In the genomic region with DNA sequence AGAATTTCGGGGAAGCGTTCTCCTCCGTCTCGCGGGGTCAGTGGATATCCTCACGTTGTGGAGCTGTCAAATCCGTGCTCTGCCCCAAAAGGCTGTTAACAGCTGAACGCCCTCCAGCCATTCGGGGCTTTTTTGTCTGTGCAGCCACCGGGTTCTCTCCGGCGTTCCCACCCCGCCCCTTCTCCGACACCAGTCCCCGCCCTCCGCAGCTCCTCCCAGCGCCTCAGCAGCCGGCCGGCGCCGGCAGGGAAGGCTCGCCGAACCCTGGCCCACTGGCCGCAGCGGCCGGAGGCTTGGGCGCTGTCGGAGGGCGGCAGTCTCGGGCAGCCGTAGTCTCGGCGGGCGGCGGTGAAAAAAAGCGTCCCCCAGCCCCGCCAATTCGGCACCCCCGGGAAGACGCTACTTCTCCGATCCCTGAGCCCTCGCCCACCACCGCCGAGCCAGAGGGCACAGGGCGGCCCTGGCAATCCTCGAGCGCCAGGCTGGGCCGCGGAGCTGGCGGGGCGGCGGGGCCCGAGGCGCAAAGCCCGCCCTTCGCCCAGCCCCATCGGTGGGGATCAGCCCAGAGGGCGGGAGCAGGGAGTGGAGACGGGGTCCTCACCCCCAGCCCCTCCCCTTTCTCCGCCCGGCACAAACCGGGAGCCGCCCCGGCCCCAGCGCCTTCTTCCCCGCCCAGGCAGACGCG, we compare ENCODE assay signal across 1 cellular context.
TF ChIP-seq lines count a peak whose summit lies in the region.

A gene (minus strand): TSS at position 496 of the 685 bp plus-strand sequence. CDS start 773 bp downstream, outside the sequence.

TF ChIP-seq in HepG2, 621 proteins besides CTCF, POLR2A, EP300 and RAD21 (continued from another document and continues in another):
- TF ChIP-seq, protein P1, sequence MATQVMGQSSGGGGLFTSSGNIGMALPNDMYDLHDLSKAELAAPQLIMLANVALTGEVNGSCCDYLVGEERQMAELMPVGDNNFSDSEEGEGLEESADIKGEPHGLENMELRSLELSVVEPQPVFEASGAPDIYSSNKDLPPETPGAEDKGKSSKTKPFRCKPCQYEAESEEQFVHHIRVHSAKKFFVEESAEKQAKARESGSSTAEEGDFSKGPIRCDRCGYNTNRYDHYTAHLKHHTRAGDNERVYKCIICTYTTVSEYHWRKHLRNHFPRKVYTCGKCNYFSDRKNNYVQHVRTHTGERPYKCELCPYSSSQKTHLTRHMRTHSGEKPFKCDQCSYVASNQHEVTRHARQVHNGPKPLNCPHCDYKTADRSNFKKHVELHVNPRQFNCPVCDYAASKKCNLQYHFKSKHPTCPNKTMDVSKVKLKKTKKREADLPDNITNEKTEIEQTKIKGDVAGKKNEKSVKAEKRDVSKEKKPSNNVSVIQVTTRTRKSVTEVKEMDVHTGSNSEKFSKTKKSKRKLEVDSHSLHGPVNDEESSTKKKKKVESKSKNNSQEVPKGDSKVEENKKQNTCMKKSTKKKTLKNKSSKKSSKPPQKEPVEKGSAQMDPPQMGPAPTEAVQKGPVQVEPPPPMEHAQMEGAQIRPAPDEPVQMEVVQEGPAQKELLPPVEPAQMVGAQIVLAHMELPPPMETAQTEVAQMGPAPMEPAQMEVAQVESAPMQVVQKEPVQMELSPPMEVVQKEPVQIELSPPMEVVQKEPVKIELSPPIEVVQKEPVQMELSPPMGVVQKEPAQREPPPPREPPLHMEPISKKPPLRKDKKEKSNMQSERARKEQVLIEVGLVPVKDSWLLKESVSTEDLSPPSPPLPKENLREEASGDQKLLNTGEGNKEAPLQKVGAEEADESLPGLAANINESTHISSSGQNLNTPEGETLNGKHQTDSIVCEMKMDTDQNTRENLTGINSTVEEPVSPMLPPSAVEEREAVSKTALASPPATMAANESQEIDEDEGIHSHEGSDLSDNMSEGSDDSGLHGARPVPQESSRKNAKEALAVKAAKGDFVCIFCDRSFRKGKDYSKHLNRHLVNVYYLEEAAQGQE (IDR thresholded peaks at IDR 0.05; ENCODE audit: borderline replicate concordance in 1 of 2, low read depth in 1 of 2, low read length in 2 of 2) = no peak
- TF ChIP-seq, protein P2, sequence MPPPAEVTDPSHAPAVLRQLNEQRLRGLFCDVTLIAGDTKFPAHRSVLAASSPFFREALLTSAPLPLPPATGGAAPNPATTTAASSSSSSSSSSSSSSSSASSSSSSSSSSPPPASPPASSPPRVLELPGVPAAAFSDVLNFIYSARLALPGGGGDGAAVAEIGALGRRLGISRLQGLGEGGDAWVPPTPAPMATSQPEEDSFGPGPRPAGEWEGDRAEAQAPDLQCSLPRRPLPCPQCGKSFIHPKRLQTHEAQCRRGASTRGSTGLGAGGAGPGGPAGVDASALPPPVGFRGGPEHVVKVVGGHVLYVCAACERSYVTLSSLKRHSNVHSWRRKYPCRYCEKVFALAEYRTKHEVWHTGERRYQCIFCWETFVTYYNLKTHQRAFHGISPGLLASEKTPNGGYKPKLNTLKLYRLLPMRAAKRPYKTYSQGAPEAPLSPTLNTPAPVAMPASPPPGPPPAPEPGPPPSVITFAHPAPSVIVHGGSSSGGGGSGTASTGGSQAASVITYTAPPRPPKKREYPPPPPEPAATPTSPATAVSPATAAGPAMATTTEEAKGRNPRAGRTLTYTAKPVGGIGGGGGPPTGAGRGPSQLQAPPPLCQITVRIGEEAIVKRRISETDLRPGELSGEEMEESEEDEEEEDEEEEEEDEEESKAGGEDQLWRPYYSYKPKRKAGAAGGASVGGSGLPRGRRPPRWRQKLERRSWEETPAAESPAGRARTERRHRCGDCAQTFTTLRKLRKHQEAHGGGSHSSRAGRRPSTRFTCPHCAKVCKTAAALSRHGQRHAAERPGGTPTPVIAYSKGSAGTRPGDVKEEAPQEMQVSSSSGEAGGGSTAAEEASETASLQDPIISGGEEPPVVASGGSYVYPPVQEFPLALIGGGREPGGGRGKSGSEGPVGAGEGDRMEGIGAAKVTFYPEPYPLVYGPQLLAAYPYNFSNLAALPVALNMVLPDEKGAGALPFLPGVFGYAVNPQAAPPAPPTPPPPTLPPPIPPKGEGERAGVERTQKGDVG (CRISPR knock-in tag; IDR thresholded peaks at IDR 0.05; ENCODE audit: borderline replicate concordance) = no peak
- no peak for TF ChIP-seq ZNF20 (CRISPR knock-in tag; IDR thresholded peaks at IDR 0.05)
- TF ChIP-seq NCOA5 (CRISPR knock-in tag; IDR thresholded peaks at IDR 0.05) = no peak
- no peak for TF ChIP-seq ZNF24 (IDR thresholded peaks at IDR 0.05)
- TF ChIP-seq KLF6 (CRISPR knock-in tag; IDR thresholded peaks at IDR 0.05) = no peak
- TF ChIP-seq, protein P3, sequence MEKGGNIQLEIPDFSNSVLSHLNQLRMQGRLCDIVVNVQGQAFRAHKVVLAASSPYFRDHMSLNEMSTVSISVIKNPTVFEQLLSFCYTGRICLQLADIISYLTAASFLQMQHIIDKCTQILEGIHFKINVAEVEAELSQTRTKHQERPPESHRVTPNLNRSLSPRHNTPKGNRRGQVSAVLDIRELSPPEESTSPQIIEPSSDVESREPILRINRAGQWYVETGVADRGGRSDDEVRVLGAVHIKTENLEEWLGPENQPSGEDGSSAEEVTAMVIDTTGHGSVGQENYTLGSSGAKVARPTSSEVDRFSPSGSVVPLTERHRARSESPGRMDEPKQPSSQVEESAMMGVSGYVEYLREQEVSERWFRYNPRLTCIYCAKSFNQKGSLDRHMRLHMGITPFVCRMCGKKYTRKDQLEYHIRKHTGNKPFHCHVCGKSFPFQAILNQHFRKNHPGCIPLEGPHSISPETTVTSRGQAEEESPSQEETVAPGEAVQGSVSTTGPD (CRISPR knock-in tag; IDR thresholded peaks at IDR 0.05) = no peak
- TF ChIP-seq, protein P4, sequence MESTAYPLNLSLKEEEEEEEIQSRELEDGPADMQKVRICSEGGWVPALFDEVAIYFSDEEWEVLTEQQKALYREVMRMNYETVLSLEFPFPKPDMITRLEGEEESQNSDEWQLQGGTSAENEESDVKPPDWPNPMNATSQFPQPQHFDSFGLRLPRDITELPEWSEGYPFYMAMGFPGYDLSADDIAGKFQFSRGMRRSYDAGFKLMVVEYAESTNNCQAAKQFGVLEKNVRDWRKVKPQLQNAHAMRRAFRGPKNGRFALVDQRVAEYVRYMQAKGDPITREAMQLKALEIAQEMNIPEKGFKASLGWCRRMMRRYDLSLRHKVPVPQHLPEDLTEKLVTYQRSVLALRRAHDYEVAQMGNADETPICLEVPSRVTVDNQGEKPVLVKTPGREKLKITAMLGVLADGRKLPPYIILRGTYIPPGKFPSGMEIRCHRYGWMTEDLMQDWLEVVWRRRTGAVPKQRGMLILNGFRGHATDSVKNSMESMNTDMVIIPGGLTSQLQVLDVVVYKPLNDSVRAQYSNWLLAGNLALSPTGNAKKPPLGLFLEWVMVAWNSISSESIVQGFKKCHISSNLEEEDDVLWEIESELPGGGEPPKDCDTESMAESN (CRISPR knock-in tag; conservative IDR thresholded peaks at IDR 0.05) = 0 out of 2 replicates have a peak, but pooled peaks have one; percentile 37
- TF ChIP-seq POGZ (CRISPR knock-in tag; IDR thresholded peaks at IDR 0.05) = no peak; the same call in 1 of the 2 replicates
- no peak for TF ChIP-seq MATR3 (CRISPR knock-in tag; IDR thresholded peaks at IDR 0.05)
- 0 out of 2 replicates have a peak, but pooled peaks have one; percentile 17 for TF ChIP-seq CBFB (CRISPR knock-in tag; IDR thresholded peaks at IDR 0.05)
- TF ChIP-seq FOSL2 (CRISPR knock-in tag; IDR thresholded peaks at IDR 0.05) = no peak
- TF ChIP-seq, protein P5, sequence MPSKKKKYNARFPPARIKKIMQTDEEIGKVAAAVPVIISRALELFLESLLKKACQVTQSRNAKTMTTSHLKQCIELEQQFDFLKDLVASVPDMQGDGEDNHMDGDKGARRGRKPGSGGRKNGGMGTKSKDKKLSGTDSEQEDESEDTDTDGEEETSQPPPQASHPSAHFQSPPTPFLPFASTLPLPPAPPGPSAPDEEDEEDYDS (CRISPR knock-in tag; IDR thresholded peaks at IDR 0.05) = peak; percentile 55
- TF ChIP-seq NFATC3 (CRISPR knock-in tag; IDR thresholded peaks at IDR 0.05) = no peak
- no peak for TF ChIP-seq ZNF724P (CRISPR knock-in tag; IDR thresholded peaks at IDR 0.05; ENCODE audit: borderline replicate concordance)
- TF ChIP-seq, protein P6, sequence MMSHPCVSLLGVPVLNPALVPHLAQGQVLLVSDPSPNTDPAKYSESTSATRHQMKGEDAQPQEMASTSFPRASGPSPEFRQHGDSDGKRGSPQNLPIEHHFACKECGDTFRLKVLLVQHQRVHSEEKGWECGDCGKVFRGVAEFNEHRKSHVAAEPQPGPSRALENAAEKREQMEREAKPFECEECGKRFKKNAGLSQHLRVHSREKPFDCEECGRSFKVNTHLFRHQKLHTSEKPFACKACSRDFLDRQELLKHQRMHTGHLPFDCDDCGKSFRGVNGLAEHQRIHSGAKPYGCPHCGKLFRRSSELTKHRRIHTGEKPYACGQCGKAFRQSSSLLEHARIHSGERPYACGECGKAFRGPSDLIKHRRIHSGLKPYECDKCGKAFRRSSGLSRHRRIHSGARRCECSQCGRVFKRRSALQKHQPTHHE (CRISPR knock-in tag; IDR thresholded peaks at IDR 0.05; ENCODE audit: borderline replicate concordance) = peak; percentile 44; the same call in 1 of the 2 replicates
- TF ChIP-seq MYC (CRISPR knock-in tag; IDR thresholded peaks at IDR 0.05; ENCODE audit: borderline replicate concordance) = peak; percentile 74
- TF ChIP-seq ZNF136 (CRISPR knock-in tag; IDR thresholded peaks at IDR 0.05; ENCODE audit: low read depth) = no peak
- TF ChIP-seq ZNF12 (CRISPR knock-in tag; IDR thresholded peaks at IDR 0.05) = peak; percentile 100
- TF ChIP-seq, protein P7, sequence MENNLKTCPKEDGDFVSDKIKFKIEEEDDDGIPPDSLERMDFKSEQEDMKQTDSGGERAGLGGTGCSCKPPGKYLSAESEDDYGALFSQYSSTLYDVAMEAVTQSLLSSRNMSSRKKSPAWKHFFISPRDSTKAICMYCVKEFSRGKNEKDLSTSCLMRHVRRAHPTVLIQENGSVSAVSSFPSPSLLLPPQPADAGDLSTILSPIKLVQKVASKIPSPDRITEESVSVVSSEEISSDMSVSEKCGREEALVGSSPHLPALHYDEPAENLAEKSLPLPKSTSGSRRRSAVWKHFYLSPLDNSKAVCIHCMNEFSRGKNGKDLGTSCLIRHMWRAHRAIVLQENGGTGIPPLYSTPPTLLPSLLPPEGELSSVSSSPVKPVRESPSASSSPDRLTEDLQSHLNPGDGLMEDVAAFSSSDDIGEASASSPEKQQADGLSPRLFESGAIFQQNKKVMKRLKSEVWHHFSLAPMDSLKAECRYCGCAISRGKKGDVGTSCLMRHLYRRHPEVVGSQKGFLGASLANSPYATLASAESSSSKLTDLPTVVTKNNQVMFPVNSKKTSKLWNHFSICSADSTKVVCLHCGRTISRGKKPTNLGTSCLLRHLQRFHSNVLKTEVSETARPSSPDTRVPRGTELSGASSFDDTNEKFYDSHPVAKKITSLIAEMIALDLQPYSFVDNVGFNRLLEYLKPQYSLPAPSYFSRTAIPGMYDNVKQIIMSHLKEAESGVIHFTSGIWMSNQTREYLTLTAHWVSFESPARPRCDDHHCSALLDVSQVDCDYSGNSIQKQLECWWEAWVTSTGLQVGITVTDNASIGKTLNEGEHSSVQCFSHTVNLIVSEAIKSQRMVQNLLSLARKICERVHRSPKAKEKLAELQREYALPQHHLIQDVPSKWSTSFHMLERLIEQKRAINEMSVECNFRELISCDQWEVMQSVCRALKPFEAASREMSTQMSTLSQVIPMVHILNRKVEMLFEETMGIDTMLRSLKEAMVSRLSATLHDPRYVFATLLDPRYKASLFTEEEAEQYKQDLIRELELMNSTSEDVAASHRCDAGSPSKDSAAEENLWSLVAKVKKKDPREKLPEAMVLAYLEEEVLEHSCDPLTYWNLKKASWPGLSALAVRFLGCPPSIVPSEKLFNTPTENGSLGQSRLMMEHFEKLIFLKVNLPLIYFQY (CRISPR knock-in tag; IDR thresholded peaks at IDR 0.05; ENCODE audit: borderline replicate concordance) = peak; percentile 83
- TF ChIP-seq ZNF569 (CRISPR knock-in tag; IDR thresholded peaks at IDR 0.05; ENCODE audit: borderline replicate concordance) = peak; percentile 72; the same call in 1 of the 2 replicates
- no peak for TF ChIP-seq TEAD2 (CRISPR knock-in tag; IDR thresholded peaks at IDR 0.05)
- TF ChIP-seq, protein P8, sequence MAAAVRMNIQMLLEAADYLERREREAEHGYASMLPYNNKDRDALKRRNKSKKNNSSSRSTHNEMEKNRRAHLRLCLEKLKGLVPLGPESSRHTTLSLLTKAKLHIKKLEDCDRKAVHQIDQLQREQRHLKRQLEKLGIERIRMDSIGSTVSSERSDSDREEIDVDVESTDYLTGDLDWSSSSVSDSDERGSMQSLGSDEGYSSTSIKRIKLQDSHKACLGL (CRISPR knock-in tag; IDR thresholded peaks at IDR 0.05) = peak; percentile 37; the same call in 1 of the 2 replicates
- no peak for TF ChIP-seq SIX4 (CRISPR knock-in tag; IDR thresholded peaks at IDR 0.05)
- TF ChIP-seq HIVEP1 (CRISPR knock-in tag; IDR thresholded peaks at IDR 0.05) = no peak
- TF ChIP-seq, protein P9, sequence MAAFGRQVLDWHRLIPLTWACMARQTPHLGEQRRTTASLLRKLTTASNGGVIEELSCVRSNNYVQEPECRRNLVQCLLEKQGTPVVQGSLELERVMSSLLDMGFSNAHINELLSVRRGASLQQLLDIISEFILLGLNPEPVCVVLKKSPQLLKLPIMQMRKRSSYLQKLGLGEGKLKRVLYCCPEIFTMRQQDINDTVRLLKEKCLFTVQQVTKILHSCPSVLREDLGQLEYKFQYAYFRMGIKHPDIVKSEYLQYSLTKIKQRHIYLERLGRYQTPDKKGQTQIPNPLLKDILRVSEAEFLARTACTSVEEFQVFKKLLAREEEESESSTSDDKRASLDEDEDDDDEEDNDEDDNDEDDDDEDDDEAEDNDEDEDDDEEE (CRISPR knock-in tag; IDR thresholded peaks at IDR 0.05) = no peak
- peak; percentile 57; the same call in 1 of the 2 replicates for TF ChIP-seq SAFB2 (CRISPR knock-in tag; IDR thresholded peaks at IDR 0.05; ENCODE audit: borderline replicate concordance, low read depth)
- TF ChIP-seq, protein P10, sequence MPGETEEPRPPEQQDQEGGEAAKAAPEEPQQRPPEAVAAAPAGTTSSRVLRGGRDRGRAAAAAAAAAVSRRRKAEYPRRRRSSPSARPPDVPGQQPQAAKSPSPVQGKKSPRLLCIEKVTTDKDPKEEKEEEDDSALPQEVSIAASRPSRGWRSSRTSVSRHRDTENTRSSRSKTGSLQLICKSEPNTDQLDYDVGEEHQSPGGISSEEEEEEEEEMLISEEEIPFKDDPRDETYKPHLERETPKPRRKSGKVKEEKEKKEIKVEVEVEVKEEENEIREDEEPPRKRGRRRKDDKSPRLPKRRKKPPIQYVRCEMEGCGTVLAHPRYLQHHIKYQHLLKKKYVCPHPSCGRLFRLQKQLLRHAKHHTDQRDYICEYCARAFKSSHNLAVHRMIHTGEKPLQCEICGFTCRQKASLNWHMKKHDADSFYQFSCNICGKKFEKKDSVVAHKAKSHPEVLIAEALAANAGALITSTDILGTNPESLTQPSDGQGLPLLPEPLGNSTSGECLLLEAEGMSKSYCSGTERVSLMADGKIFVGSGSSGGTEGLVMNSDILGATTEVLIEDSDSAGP (CRISPR knock-in tag; IDR thresholded peaks at IDR 0.05; ENCODE audit: borderline replicate concordance) = peak; percentile 84
- TF ChIP-seq ZNF501 (CRISPR knock-in tag; IDR thresholded peaks at IDR 0.05) = peak; percentile 93
- TF ChIP-seq MAFK (conservative IDR thresholded peaks at IDR 0.05 in 1 of 2, IDR thresholded peaks at IDR 0.05 in 1 of 2; ENCODE audit: low read length in 2 of 2) = no peak
- TF ChIP-seq ZFYVE20 (CRISPR knock-in tag; IDR thresholded peaks at IDR 0.05; ENCODE audit: borderline replicate concordance, low read depth) = no peak
- 0 out of 2 replicates have a peak, but pooled peaks have one; percentile 9 for TF ChIP-seq IRF2 (CRISPR knock-in tag; IDR thresholded peaks at IDR 0.05)
- no peak for TF ChIP-seq ZNF101 (CRISPR knock-in tag; IDR thresholded peaks at IDR 0.05; ENCODE audit: borderline replicate concordance, low read depth)
- peak; percentile 31; the same call in 1 of the 2 replicates for TF ChIP-seq ZNF17 (CRISPR knock-in tag; IDR thresholded peaks at IDR 0.05)
- no peak for TF ChIP-seq ATM (IDR thresholded peaks at IDR 0.05; ENCODE audit: borderline replicate concordance)
- no peak for TF ChIP-seq ZNF644 (CRISPR knock-in tag; IDR thresholded peaks at IDR 0.05; ENCODE audit: low read depth)
- TF ChIP-seq YY1 (IDR thresholded peaks at IDR 0.05; ENCODE audit: insufficient read depth, insufficient replicate concordance, low read depth, low read length) = peak; percentile 25
- TF ChIP-seq CEBPG (CRISPR knock-in tag; IDR thresholded peaks at IDR 0.05) = no peak; the same call in 1 of the 2 replicates
